ENCODE assay signal across 18 cellular contexts in genomic region chr2:108924444-108925251, GRCh38.
DNase-seq lines count a peak whose midpoint lies in the region; ATAC-seq, FAIRE-seq and TF ChIP-seq lines count a peak whose summit lies in the region.
"Had no signal": no experiment of that assay in that cellular context is flagged by ENCODE, and none has a peak within 500 bp of the region (broad histone marks: within the 10 kb centered on the region; RNA-seq: fewer than 3 reads in every experiment).

No MANE protein-coding gene starts in this region.

- H3K36me3 Mint-ChIP-seq in neural progenitor cell (no peaks in the 10 kb centered on the region), H9 (ENCODE audit: insufficient read depth in 1 of 3, low read depth in 3 of 3) (no peaks in the 10 kb centered on the region)
- H3K36me3 Mint-ChIP-seq: CD8-positive, alpha-beta memory T cell had no signal

- H3K9me3 ChIP-seq in neural progenitor cell (ENCODE audit: low read depth), result no peaks in the 10 kb centered on the region
- H3K9me3 ChIP-seq in H9 (ENCODE audit: control insufficient read depth, low read depth, low read length), result no peaks in the 10 kb centered on the region
- H3K9me3 ChIP-seq: BE2C had no signal

- H4K20me1 ChIP-seq in neural progenitor cell (ENCODE audit: low read depth) (no peaks in the 10 kb centered on the region), H9 (ENCODE audit: control insufficient read depth, insufficient read depth, insufficient read length) (no peaks in the 10 kb centered on the region)

- no peak overlapping the region for H3K4me3 ChIP-seq in neural progenitor cell
- H3K4me3 ChIP-seq: PC-9, SK-N-MC had no signal

- H2BK20ac ChIP-seq in H9 (ENCODE audit: low read depth, low read length, poor library complexity, severe bottlenecking), result no peak overlapping the region

- H3K23ac ChIP-seq in H9 (ENCODE audit: insufficient read length, low read depth, low read length), result no peak overlapping the region

- FAIRE-seq in D721Med (lab: Jason Lieb, UNC), result no peak
- FAIRE-seq: H54 had no signal

- H2BK15ac ChIP-seq in H9 (ENCODE audit: low read depth, low read length), result no peak overlapping the region

- no peak overlapping the region for H4K8ac ChIP-seq in H9 (replicated peaks; ENCODE audit: insufficient read length, low read depth, low read length)

- H3K9me3 Mint-ChIP-seq in neural progenitor cell (peaks cover 2% of the 10 kb centered on the region), H9 (no peaks in the 10 kb centered on the region)
- H3K9me3 Mint-ChIP-seq: CD8-positive, alpha-beta memory T cell had no signal

- no peak overlapping the region for H3K4ac ChIP-seq in H9 (ENCODE audit: low read depth, low read length)

- no peaks in the 10 kb centered on the region for H3K23me2 ChIP-seq in H9 (ENCODE audit: insufficient read length, low read depth, low read length, poor library complexity, severe bottlenecking)

- H4K91ac ChIP-seq in H9 (ENCODE audit: insufficient read length, low read depth, low read length), result no peak overlapping the region

- H3K9ac ChIP-seq in neural progenitor cell (no peak overlapping the region), H9 (ENCODE audit: extremely low read depth, insufficient read length, low read length) (no peak overlapping the region)

- H3K27me3 Mint-ChIP-seq in neural progenitor cell (ENCODE audit: insufficient read depth, low read depth), result peaks cover 22% of the 10 kb centered on the region
- peaks cover 2% of the 10 kb centered on the region for H3K27me3 Mint-ChIP-seq in H9 (ENCODE audit: low read depth)

- peak; percentile 14 for TF ChIP-seq CTCF in D721Med (IDR thresholded peaks at IDR 0.05; ENCODE audit: insufficient read depth, missing control alignments)
- TF ChIP-seq CTCF in neural progenitor cell (IDR thresholded peaks at IDR 0.05), result no peak
- no peak for TF ChIP-seq CTCF in H9 (conservative IDR thresholded peaks at IDR 0.05)

- H4K5ac ChIP-seq in H9 (ENCODE audit: insufficient read length, low read depth, low read length), result no peak overlapping the region

- H3K27ac Mint-ChIP-seq in neural progenitor cell (peak overlapping the region; percentile 39), H9 (no peak overlapping the region; a peak in 1 of 7 replicates)
- H3K27ac Mint-ChIP-seq: CD8-positive, alpha-beta memory T cell had no signal

- no peaks in the 10 kb centered on the region for H3F3A ChIP-seq in neural progenitor cell (ENCODE audit: low read depth)

- peaks cover 4% of the 10 kb centered on the region for H3K4me1 ChIP-seq in neural progenitor cell
- no peaks in the 10 kb centered on the region for H3K4me1 ChIP-seq in H9 (ENCODE audit: insufficient read depth, low read length)
- H3K4me1 ChIP-seq: BE2C had no signal

- H2AFZ ChIP-seq in neural progenitor cell (replicated peaks) (no peak overlapping the region), H9 (ENCODE audit: low read length) (no peak overlapping the region)
- H2AFZ ChIP-seq: PC-9 had no signal

- H3K4me2 ChIP-seq in neural progenitor cell, result no peak overlapping the region
- H3K4me2 ChIP-seq in H9 (ENCODE audit: insufficient read depth, insufficient read length, low read length), result no peak overlapping the region

- H3K4me1 Mint-ChIP-seq in neural progenitor cell, result peaks cover 52% of the 10 kb centered on the region
- peaks cover 7 to 16% of the 10 kb centered on the region in 2 experiments; a peak in 3 of 4 replicates for H3K4me1 Mint-ChIP-seq in H9

- H3K14ac ChIP-seq in H9 (ENCODE audit: insufficient read depth, low read length), result no peak overlapping the region

- DNase-seq in D721Med (ENCODE audit: insufficient read length, low spot score) (peak; percentile 56), NCI-H82 treated with DMSO at 0.1 percent for 48 hours (lab: John Stamatoyannopoulos, UW; ENCODE audit: unreplicated experiment) (peak; percentile 33), left colon (peak in 1 of 2 donors; percentile 2), neural progenitor cell (ENCODE audit: low spot score) (no peak), H9 (no peak), amygdala (lab: John Stamatoyannopoulos, UW) (no peak)
- DNase-seq: BE2C; CD8-positive, alpha-beta memory T cell; DMS 273 treated with DMSO at 0.1 percent for 48 hours; Karpas-422; NCI-H1930; NCI-H2171; NCI-H524; PC-9 had no signal

- H3K27me3 ChIP-seq in neural progenitor cell (no peaks in the 10 kb centered on the region), H9 (ENCODE audit: insufficient read depth, low read length) (no peaks in the 10 kb centered on the region)
- H3K27me3 ChIP-seq: BE2C had no signal

- no peak overlapping the region for H2AK5ac ChIP-seq in H9 (ENCODE audit: insufficient read length, low read length)

- H3T11ph ChIP-seq in H9 (ENCODE audit: low read length), result no peak overlapping the region

- H3K79me1 ChIP-seq in H9 (ENCODE audit: insufficient read depth, low read depth, low read length, poor library complexity, severe bottlenecking), result no peaks in the 10 kb centered on the region

- ATAC-seq in left colon, result peak; percentile 8
- no peak for ATAC-seq in GM18520 (IDR thresholded peaks at IDR 0.05; ENCODE audit: unreplicated experiment)
- ATAC-seq: Right ventricle myocardium inferior had no signal

- no peak overlapping the region for H3K18ac ChIP-seq in H9 (ENCODE audit: insufficient read length, low read depth, low read length)

- H2BK5ac ChIP-seq in H9 (ENCODE audit: insufficient read length, low read length), result no peak overlapping the region

- no peak overlapping the region for H2BK12ac ChIP-seq in H9 (ENCODE audit: insufficient read length, low read depth, low read length)

- H3K56ac ChIP-seq in H9 (ENCODE audit: insufficient read length, low read depth, low read length), result no peak overlapping the region

- H3K4me3 Mint-ChIP-seq in neural progenitor cell, result peak overlapping the region; percentile 71
- no peak overlapping the region for H3K4me3 Mint-ChIP-seq in H9
- H3K4me3 Mint-ChIP-seq: CD8-positive, alpha-beta memory T cell had no signal

- H3K27ac ChIP-seq in neural progenitor cell (no peak overlapping the region), H9 (ENCODE audit: insufficient read length, low read depth, low read length) (no peak overlapping the region)
- H3K27ac ChIP-seq: PC-9, SK-N-MC had no signal

- intact Hi-C loops in left colon (cut with DNase I, micrococcal nuclease), result no loop called here

- WGBS in H9 (ENCODE audit: extremely low coverage, insufficient read length, low lambda C conversion rate), result no CpG with 5 or more reads among the region's 18 CpGs

- H3K36me3 ChIP-seq in neural progenitor cell, result no peaks in the 10 kb centered on the region
- H3K36me3 ChIP-seq: BE2C had no signal

- no peak overlapping the region for H2BK120ac ChIP-seq in H9 (ENCODE audit: low read depth, low read length, poor library complexity, severe bottlenecking)

- H3K79me2 ChIP-seq in neural progenitor cell (ENCODE audit: low read depth) (no peaks in the 10 kb centered on the region), H9 (ENCODE audit: insufficient read depth, low read length) (no peaks in the 10 kb centered on the region)

Comparison
In these comparisons a context has a peak if more than half of its experiments do, and no peak if none do; other contexts are left out.
1. DNase-seq: peak in D721Med (single experiment) and NCI-H82 treated with DMSO at 0.1 percent for 48 hours (single experiment); none in neural progenitor cell (single experiment), H9 (single experiment) and amygdala (0 of 56).